Comparison of ENCODE assay signal across 3 cellular contexts in the genomic region with DNA sequence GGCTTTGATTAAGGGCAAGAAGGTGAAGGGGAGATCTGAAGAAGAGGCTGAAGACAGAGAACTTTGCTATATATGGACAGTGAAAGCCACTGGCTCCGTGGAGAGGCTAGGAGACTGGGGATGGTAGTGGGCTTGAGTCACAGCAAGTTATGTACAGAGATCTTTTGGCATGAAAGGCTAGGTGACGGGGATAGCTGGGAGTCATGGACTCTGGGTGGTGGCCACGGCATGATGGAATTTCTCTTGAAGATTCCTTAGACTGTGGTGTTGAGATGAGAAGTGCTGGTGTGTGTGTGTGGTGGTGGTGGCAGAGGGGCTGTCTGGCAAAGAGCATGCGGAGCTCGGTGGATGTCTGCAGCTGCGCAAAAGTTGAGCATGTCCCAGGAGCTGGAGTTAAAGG.
"Had no signal": no experiment of that assay in that cellular context is flagged by ENCODE, and none has a peak within 500 bp of the region (broad histone marks: within the 10 kb centered on the region; RNA-seq: fewer than 3 reads in every experiment).

No MANE protein-coding gene starts in this region.

- DNase-seq: GDM1, GF-D8 had no signal

- ATAC-seq: GM12878 had no signal

- H3K4me3 ChIP-seq: GM12878 had no signal
